17 cellular contexts compared by ENCODE assay signal in genomic region chr9:135971106-135971766, GRCh38.
"Had no signal": no experiment of that assay in that cellular context is flagged by ENCODE, and none has a peak within 500 bp of the region (broad histone marks: within the 10 kb centered on the region; RNA-seq: fewer than 3 reads in every experiment).

No MANE protein-coding gene starts in this region.

- H3K9me3 ChIP-seq: colonic mucosa, uterus had no signal

- FAIRE-seq: bronchial epithelial cell, small intestine had no signal

- DNase-seq: activated CD4-positive, CD25-positive, alpha-beta regulatory T cell; activated T-cell treated with anti-CD3 and anti-CD28 coated beads for 4 hours; amygdala; dorsolateral prefrontal cortex; foreskin melanocyte; immature natural killer cell; occipital lobe; posterior cingulate gyrus; stimulated activated naive B cell treated with anti-CD40 and anti-IgM and Interleukin-4, amounts not matched to agents 10 μg/mL and 1 μg/mL and 100 μg/mL, for 72 hours; uterus had no signal

- H3K4me1 ChIP-seq: colonic mucosa, uterus had no signal

- H2AFZ ChIP-seq: hepatocyte had no signal

- H3K4me3 ChIP-seq: colonic mucosa, dorsolateral prefrontal cortex, hepatocyte, lung, uterus had no signal

- H3K4me2 ChIP-seq: hepatocyte had no signal

- H3K36me3 ChIP-seq: colonic mucosa, uterus had no signal

- ATAC-seq: sciatic nerve; stimulated activated naive B cell treated with anti-CD40 and anti-IgM and Interleukin-4, amounts not matched to agents 10 μg/mL and 1 μg/mL and 100 μg/mL, for 72 hours had no signal

- H3K79me2 ChIP-seq: hepatocyte had no signal

- H3K27ac ChIP-seq: colonic mucosa, dorsolateral prefrontal cortex, epithelial cell of prostate, hepatocyte, uterus had no signal

- H3K27me3 ChIP-seq: colonic mucosa, dorsolateral prefrontal cortex, hepatocyte, uterus had no signal
